8 cellular contexts compared by ENCODE assay signal in the genomic region with DNA sequence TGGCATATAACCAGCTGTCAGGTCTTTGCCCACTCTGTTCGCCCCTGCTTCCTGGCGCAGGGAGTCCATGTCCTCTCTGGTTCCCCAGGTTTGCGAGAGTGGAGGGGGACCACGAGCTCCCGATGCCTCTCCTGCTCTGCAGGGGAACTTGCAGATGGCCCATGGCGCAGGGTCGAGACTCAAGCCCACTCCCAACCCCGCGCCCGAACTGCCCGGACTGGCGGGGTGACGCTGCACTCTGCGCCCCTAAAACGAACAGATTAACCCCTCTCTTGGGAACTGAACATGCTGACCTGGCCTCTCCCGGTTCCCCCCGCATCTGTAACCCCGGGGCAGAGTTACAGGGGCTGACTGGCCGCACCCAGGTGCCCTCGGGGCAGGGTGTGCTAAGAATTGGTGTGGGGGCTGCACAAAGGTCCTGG. TPM values are rescaled to one million over a fixed set of nuclear protein-coding genes. Genes with fewer than 3 reads are reported as not detected.
A peak's percentile ranks its signal among the peaks of the same experiment; 100 is the strongest.
DNase-seq lines count a peak whose midpoint lies in the region; ATAC-seq and TF ChIP-seq lines count a peak whose summit lies in the region.

No MANE protein-coding gene starts in this region.

- peak; percentile 67 for DNase-seq in activated CD4-positive, alpha-beta T cell treated with anti-CD3 and anti-CD28 coated beads, Interleukin-2, amount 10 ng/mL, durations not matched to agents 24 days and 14 days
- no peak for DNase-seq in activated CD4-positive, alpha-beta T cell treated with anti-CD3 and anti-CD28 coated beads, Interleukin-2, amount 50 U/mL, for 1 hour
- no peak for DNase-seq in kidney epithelial cell (ENCODE audit: low read depth)
- DNase-seq in testis = no peak
- no peak for DNase-seq in erythroblast (lab: John Stamatoyannopoulos, UW)
- no peak for DNase-seq in SKM-1 treated with dmso at 0.1 percent for 144 hours (lab: John Stamatoyannopoulos, UW; ENCODE audit: unreplicated experiment)
- no peak for DNase-seq in SKM-1 (lab: John Stamatoyannopoulos, UW; ENCODE audit: unreplicated experiment)

- no peak for TF ChIP-seq POLR2A in testis (IDR thresholded peaks at IDR 0.05)
- TF ChIP-seq POLR2A in erythroblast (IDR thresholded peaks at IDR 0.05; ENCODE audit: low read length) = no peak

- H3K27ac Mint-ChIP-seq in activated CD4-positive, alpha-beta T cell treated with anti-CD3 and anti-CD28 coated beads, Interleukin-2, amount 10 ng/mL, durations not matched to agents 24 days and 14 days = peak overlapping the region; percentile 85
- peak overlapping the region; percentile 96 for H3K27ac Mint-ChIP-seq in activated T-helper 17 cell treated with anti-CD3 and anti-CD28 coated beads, Interleukin-2, amount 50 U/mL, for 72 hours

- no peaks in the 10 kb centered on the region for H3K36me3 ChIP-seq in kidney epithelial cell (ENCODE audit: control insufficient read depth, insufficient read depth, low read length)
- no peaks in the 10 kb centered on the region for H3K36me3 ChIP-seq in testis (ENCODE audit: low read depth, missing control alignments)

- H3K27me3 ChIP-seq in kidney epithelial cell (ENCODE audit: control insufficient read depth, insufficient read depth, low read length) (no peaks in the 10 kb centered on the region), testis (no peaks in the 10 kb centered on the region)

- H3K4me1 ChIP-seq in testis = peaks cover 18% of the 10 kb centered on the region

- H3K36me3 Mint-ChIP-seq in activated CD4-positive, alpha-beta T cell treated with anti-CD3 and anti-CD28 coated beads, Interleukin-2, amount 10 ng/mL, durations not matched to agents 24 days and 14 days (ENCODE audit: low read depth) = peaks cover 4% of the 10 kb centered on the region
- peaks cover 6% of the 10 kb centered on the region for H3K36me3 Mint-ChIP-seq in activated T-helper 17 cell treated with anti-CD3 and anti-CD28 coated beads, Interleukin-2, amount 50 U/mL, for 72 hours (ENCODE audit: low read depth)

- no peak for TF ChIP-seq CTCF in kidney epithelial cell (IDR thresholded peaks at IDR 0.05; ENCODE audit: insufficient read depth, low read length, poor library complexity, severe bottlenecking)
- no peak for TF ChIP-seq CTCF in testis (IDR thresholded peaks at IDR 0.05)

- H3K27me3 Mint-ChIP-seq in activated CD4-positive, alpha-beta T cell treated with anti-CD3 and anti-CD28 coated beads, Interleukin-2, amount 10 ng/mL, durations not matched to agents 24 days and 14 days = peaks cover 2% of the 10 kb centered on the region
- H3K27me3 Mint-ChIP-seq in activated T-helper 17 cell treated with anti-CD3 and anti-CD28 coated beads, Interleukin-2, amount 50 U/mL, for 72 hours = no peaks in the 10 kb centered on the region

- intact Hi-C loops in activated CD4-positive, alpha-beta T cell treated with anti-CD3 and anti-CD28 coated beads, Interleukin-2, amount 10 ng/mL, durations not matched to agents 24 days and 14 days (cut with micrococcal nuclease) = loop anchor here (2.0 kb wide), 1 partner anchor 204 kb away; a partner anchor contains a TSS
- intact Hi-C loops in testis (cut with DNase I; ENCODE audit: low total_unique reads) = no loop called here

- H3K9me3 ChIP-seq in testis = no peaks in the 10 kb centered on the region

- WGBS in testis, 2 donors = 6% methylated on average over 20 of the region's 20 CpGs; no CpG with 5 or more reads in 1 of the 2 donors

- no peak for ATAC-seq in activated T-helper 17 cell treated with anti-CD3 and anti-CD28 coated beads, Interleukin-2, amount 50 U/mL, for 72 hours (replicated peaks)

- H3K4me1 Mint-ChIP-seq in activated CD4-positive, alpha-beta T cell treated with anti-CD3 and anti-CD28 coated beads, Interleukin-2, amount 10 ng/mL, durations not matched to agents 24 days and 14 days = peaks cover 26% of the 10 kb centered on the region
- peaks cover 11% of the 10 kb centered on the region for H3K4me1 Mint-ChIP-seq in activated T-helper 17 cell treated with anti-CD3 and anti-CD28 coated beads, Interleukin-2, amount 50 U/mL, for 72 hours

- peak overlapping the region; percentile 100 for H3K4me3 Mint-ChIP-seq in activated CD4-positive, alpha-beta T cell treated with anti-CD3 and anti-CD28 coated beads, Interleukin-2, amount 10 ng/mL, durations not matched to agents 24 days and 14 days
- peak overlapping the region; percentile 99 for H3K4me3 Mint-ChIP-seq in activated T-helper 17 cell treated with anti-CD3 and anti-CD28 coated beads, Interleukin-2, amount 50 U/mL, for 72 hours

- no peak overlapping the region for H3K27ac ChIP-seq in testis

- peak overlapping the region; percentile 81 for H3K4me3 ChIP-seq in kidney epithelial cell (ENCODE audit: low read depth, low read length)
- H3K4me3 ChIP-seq in testis = peak overlapping the region; percentile 74 to 87

- no peaks in the 10 kb centered on the region for H3K9me3 Mint-ChIP-seq in activated CD4-positive, alpha-beta T cell treated with anti-CD3 and anti-CD28 coated beads, Interleukin-2, amount 10 ng/mL, durations not matched to agents 24 days and 14 days
- H3K9me3 Mint-ChIP-seq in activated T-helper 17 cell treated with anti-CD3 and anti-CD28 coated beads, Interleukin-2, amount 50 U/mL, for 72 hours = no peaks in the 10 kb centered on the region

RNA-seq across cellular contexts. Expression of a gene that starts 0.7 kb away (rescaled TPM):
- 7.2 and 8.4 TPM in 2 replicates for total RNA-seq in activated CD4-positive, alpha-beta T cell treated with anti-CD3 and anti-CD28 coated beads, Interleukin-2, amount 10 ng/mL, durations not matched to agents 24 days and 14 days
- 10 to 100 TPM; 11.2 to 15.5 TPM for total RNA-seq in activated T-helper 17 cell treated with anti-CD3 and anti-CD28 coated beads, Interleukin-2, amount 50 U/mL, for 72 hours
- 27.2 and 29.6 TPM in 2 replicates for total RNA-seq in kidney epithelial cell
- total RNA-seq in testis = 10 to 100 TPM; 37.2 to 44.7 TPM
- 27.3 TPM for polyA plus RNA-seq in testis (ENCODE audit: insufficient read depth, low read depth, low replicate concordance)

RNA-seq across cellular contexts. Expression of a gene that starts 8.6 kb away (rescaled TPM):
- 0.07 and 0.09 TPM in 2 replicates for total RNA-seq in activated CD4-positive, alpha-beta T cell treated with anti-CD3 and anti-CD28 coated beads, Interleukin-2, amount 10 ng/mL, durations not matched to agents 24 days and 14 days
- under 1 TPM; 0.13 to 0.15 TPM for total RNA-seq in activated T-helper 17 cell treated with anti-CD3 and anti-CD28 coated beads, Interleukin-2, amount 50 U/mL, for 72 hours
- total RNA-seq in kidney epithelial cell (26.9 and 42.0 TPM in 2 replicates), testis (10 to 100 TPM; 12.8 to 14.6 TPM)
- 30.6 TPM for polyA plus RNA-seq in testis (ENCODE audit: insufficient read depth, low read depth, low replicate concordance)

RNA-seq across cellular contexts. Expression of a gene that starts 19.8 kb away (rescaled TPM):
- 103 and 106 TPM in 2 replicates for total RNA-seq in activated CD4-positive, alpha-beta T cell treated with anti-CD3 and anti-CD28 coated beads, Interleukin-2, amount 10 ng/mL, durations not matched to agents 24 days and 14 days
- 10 to 100 TPM; 65.6 to 99.0 TPM for total RNA-seq in activated T-helper 17 cell treated with anti-CD3 and anti-CD28 coated beads, Interleukin-2, amount 50 U/mL, for 72 hours
- total RNA-seq in kidney epithelial cell (12.1 and 29.4 TPM in 2 replicates), testis (10 to 100 TPM; 42.2 to 48.6 TPM)
- polyA plus RNA-seq in testis (ENCODE audit: insufficient read depth, low read depth, low replicate concordance) = 28.6 TPM

Comparison
In these comparisons a context has a peak if more than half of its experiments do, and no peak if none do; other contexts are left out.
1. RNA of a gene that starts 8.6 kb away (total RNA-seq): 26.9 to 42.0 TPM in kidney epithelial cell and 12.8 to 14.6 TPM in testis; 0.13 to 0.15 TPM in activated T-helper 17 cell treated with anti-CD3 and anti-CD28 coated beads, Interleukin-2, amount 50 U/mL, for 72 hours and 0.07 to 0.09 TPM in activated CD4-positive, alpha-beta T cell treated with anti-CD3 and anti-CD28 coated beads, Interleukin-2, amount 10 ng/mL, durations not matched to agents 24 days and 14 days; every median in the first group is over 10 times any median in the second.